Comparison of ENCODE assay signal across 8 cellular contexts in the genomic region with DNA sequence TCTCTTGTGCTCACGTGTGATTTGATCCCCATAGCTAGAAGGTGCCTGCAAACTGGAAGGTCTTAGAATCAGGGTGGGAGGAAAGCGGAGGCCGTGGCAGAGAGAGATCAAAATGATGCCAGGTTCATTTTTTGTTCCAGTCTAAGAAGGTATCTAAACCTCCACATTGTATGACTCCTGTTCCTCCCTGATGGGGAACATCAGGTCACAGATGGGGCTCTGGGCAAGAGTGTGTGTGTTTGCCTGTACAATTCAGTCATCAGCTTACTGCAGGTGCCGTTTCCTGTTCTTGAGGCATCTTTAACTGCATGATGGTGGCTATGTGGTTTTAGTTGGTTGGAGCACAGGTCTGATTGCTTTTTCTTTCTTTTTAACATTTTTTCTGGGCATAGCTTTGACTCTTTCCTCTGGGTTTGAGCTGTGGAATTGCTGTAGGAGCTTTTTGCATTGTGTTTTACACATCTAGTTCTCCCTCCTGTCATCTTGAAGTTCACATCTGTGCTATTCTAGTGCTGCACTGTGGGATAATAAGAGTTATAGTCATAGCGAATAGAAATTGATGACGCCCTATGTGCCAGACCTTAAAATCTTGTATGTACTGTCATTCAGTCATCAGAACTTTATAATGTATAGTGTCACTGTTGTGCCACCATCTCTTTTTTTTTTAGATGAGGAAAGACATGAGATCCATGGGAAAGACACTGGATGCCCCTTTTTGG. TPM values are rescaled to one million over a fixed set of nuclear protein-coding genes. Genes with fewer than 3 reads are reported as not detected.
A peak's percentile ranks its signal among the peaks of the same experiment; 100 is the strongest.
DNase-seq lines count a peak whose midpoint lies in the region; ATAC-seq and TF ChIP-seq lines count a peak whose summit lies in the region.

No MANE protein-coding gene starts in this region.

- no peak overlapping the region for H3K4me2 ChIP-seq in IMR-90 (ENCODE audit: low read depth, low read length)

- peak overlapping the region; percentile 56 for H3K4me3 Mint-ChIP-seq in CD4-positive, alpha-beta T cell

- no peak for TF ChIP-seq POLR2A in IMR-90 (IDR thresholded peaks at IDR 0.05; ENCODE audit: low read depth, low read length)
- no peak for TF ChIP-seq POLR2A in vagina (IDR thresholded peaks at IDR 0.05)

- H3K4ac ChIP-seq in IMR-90 (ENCODE audit: low read depth, low read length): no peak overlapping the region

- dilution Hi-C loops in IMR-90 (cut with HindIII; ENCODE audit: low sequenced_read_pairs, unreplicated experiment): no loop called here

- H2BK120ac ChIP-seq in IMR-90 (ENCODE audit: low read depth, low read length): no peak overlapping the region

- BruUV-seq in IMR-90 (replicated peaks; lab: Mats Ljungman, UMichigan): no TSS peak

- no peaks in the 10 kb centered on the region for H3K36me3 Mint-ChIP-seq in CD4-positive, alpha-beta T cell (ENCODE audit: low read depth)

- H3K9ac ChIP-seq in IMR-90 (ENCODE audit: low read depth, low read length): no peak overlapping the region

- H3K18ac ChIP-seq in IMR-90 (ENCODE audit: low read depth, low read length): no peak overlapping the region

- no peak overlapping the region for H3K4me3 ChIP-seq in IMR-90 (ENCODE audit: insufficient read depth, low read depth, low read length)
- H3K4me3 ChIP-seq in vagina: no peak overlapping the region
- H3K4me3 ChIP-seq in foreskin fibroblast (ENCODE audit: low read depth in 1 of 2, low read length in 2 of 2): no peak overlapping the region
- no peak overlapping the region for H3K4me3 ChIP-seq in H7 (ENCODE audit: insufficient read depth, low read depth, low read length)

- no peak overlapping the region for H2BK20ac ChIP-seq in IMR-90 (ENCODE audit: low read depth, low read length)

- peak overlapping the region; percentile 26 for H2AK9ac ChIP-seq in IMR-90 (replicated peaks; ENCODE audit: low read depth, low read length, poor library complexity)

- peaks cover 2% of the 10 kb centered on the region for H3K9me3 Mint-ChIP-seq in CD4-positive, alpha-beta T cell

- H4K8ac ChIP-seq in IMR-90 (ENCODE audit: low read depth in 2 of 2, low read length in 2 of 2): no peak overlapping the region

- CTCF ChIA-PET in CD4-positive, alpha-beta T cell (lab: Charles Lee): interaction anchor here (1.0 to 2.8 kb wide), 2 partner anchors 11 to 66 kb away, joined by 3 to 9 read pairs; no protein-coding TSS in a partner anchor
- CTCF ChIA-PET in IMR-90 (lab: Yijun Ruan, JAX): no interaction called here

- no peak overlapping the region for H3K56ac ChIP-seq in IMR-90 (ENCODE audit: extremely low read depth, insufficient read depth, low read length)

- no peak overlapping the region for H4K91ac ChIP-seq in IMR-90 (ENCODE audit: insufficient read depth, low read depth, low read length)

- H3K14ac ChIP-seq in IMR-90 (replicated peaks; ENCODE audit: low read depth, low read length): no peak overlapping the region

- no peaks in the 10 kb centered on the region for H4K20me1 ChIP-seq in IMR-90 (ENCODE audit: insufficient read depth, low read length)

- 0 out of 2 replicates have a peak, but pooled peaks cover 2% of the 10 kb centered on the region for H3K9me1 ChIP-seq in IMR-90 (ENCODE audit: insufficient read depth, low read length)

- H3K9me3 ChIP-seq in CD4-positive, alpha-beta T cell (ENCODE audit: control insufficient read depth, low read length): no peaks in the 10 kb centered on the region
- no peaks in the 10 kb centered on the region; the same call in 1 of the 2 replicates for H3K9me3 ChIP-seq in IMR-90 (ENCODE audit: control insufficient read depth, insufficient read depth, low read length)
- H3K9me3 ChIP-seq in vagina: no peaks in the 10 kb centered on the region

- H3K4me1 Mint-ChIP-seq in CD4-positive, alpha-beta T cell (ENCODE audit: low read depth): peaks cover 66% of the 10 kb centered on the region

- peak; percentile 84 for ATAC-seq in CD4-positive, alpha-beta T cell (ENCODE audit: poor library complexity)
- peak; percentile 86 for ATAC-seq in GM21423 (IDR thresholded peaks at IDR 0.05; ENCODE audit: unreplicated experiment)
- ATAC-seq in IMR-90 (ENCODE audit: low read depth): no peak

- peak overlapping the region; percentile 85 for H3K27ac Mint-ChIP-seq in CD4-positive, alpha-beta T cell

- H2BK15ac ChIP-seq in IMR-90 (ENCODE audit: low read depth, low read length): no peak overlapping the region

- peak in 9 of 10 experiments; percentile 10 to 42 (median 25) for DNase-seq in CD4-positive, alpha-beta T cell
- no peak for DNase-seq in IMR-90
- peak; percentile 27 for DNase-seq in activated gamma-delta T cell treated with anti-CD3 and anti-CD28 coated beads, Interleukin-2, amount 50 U/mL, for 16 hours (ENCODE audit: low read depth)
- no peak for DNase-seq in vagina (ENCODE audit: extremely low spot score in 2 of 2)
- DNase-seq in foreskin fibroblast: no peak
- DNase-seq in dedifferentiated amniotic fluid mesenchymal stem cell (ENCODE audit: extremely low spot score): no peak
- no peak for DNase-seq in H7

- H3K36me3 ChIP-seq in IMR-90 (ENCODE audit: control insufficient read depth, insufficient read depth, low read length): no peaks in the 10 kb centered on the region
- H3K36me3 ChIP-seq in vagina: no peaks in the 10 kb centered on the region
- H3K36me3 ChIP-seq in H7 (replicated peaks; ENCODE audit: control insufficient read depth, insufficient read depth, low read length): no peaks in the 10 kb centered on the region

- no peak overlapping the region for H2BK5ac ChIP-seq in IMR-90 (ENCODE audit: low read depth, low read length, poor library complexity, severe bottlenecking)

- H3K27ac ChIP-seq in CD4-positive, alpha-beta T cell (ENCODE audit: low read depth, low read length): peak overlapping the region; percentile 64
- H3K27ac ChIP-seq in IMR-90 (ENCODE audit: insufficient read depth, low read length): no peak overlapping the region
- no peak overlapping the region for H3K27ac ChIP-seq in vagina

- TF ChIP-seq CTCF in CD4-positive, alpha-beta T cell (IDR thresholded peaks at IDR 0.05): no peak
- TF ChIP-seq CTCF in IMR-90 (conservative IDR thresholded peaks at IDR 0.05; ENCODE audit: low read depth, low read length) (no peak), vagina (IDR thresholded peaks at IDR 0.05) (no peak), foreskin fibroblast (IDR thresholded peaks at IDR 0.05; ENCODE audit: low read depth, low read length) (no peak)

- H4K5ac ChIP-seq in IMR-90 (ENCODE audit: low read depth, low read length): no peak overlapping the region

- no peak overlapping the region for H3K23ac ChIP-seq in IMR-90 (ENCODE audit: low read depth, low read length)

- H3K4me1 ChIP-seq in IMR-90 (ENCODE audit: control insufficient read depth, insufficient read depth, low read length) (no peaks in the 10 kb centered on the region), vagina (peaks cover 7% of the 10 kb centered on the region)

- no peaks in the 10 kb centered on the region for H3K27me3 Mint-ChIP-seq in CD4-positive, alpha-beta T cell

- no peaks in the 10 kb centered on the region for H3K79me1 ChIP-seq in IMR-90 (ENCODE audit: low read depth in 1 of 2, low read length in 2 of 2)

- no peak overlapping the region for H2AK5ac ChIP-seq in IMR-90 (ENCODE audit: low read depth, low read length)

- no peaks in the 10 kb centered on the region for H3K27me3 ChIP-seq in CD4-positive, alpha-beta T cell (ENCODE audit: control insufficient read depth, insufficient read depth, low read length)
- H3K27me3 ChIP-seq in IMR-90 (ENCODE audit: control insufficient read depth, insufficient read depth, low read length) (peaks cover 30% of the 10 kb centered on the region), vagina (no peaks in the 10 kb centered on the region), H7 (ENCODE audit: control insufficient read depth, insufficient read depth, low read length) (no peaks in the 10 kb centered on the region)

- no peak for TF ChIP-seq RAD21 in IMR-90 (IDR thresholded peaks at IDR 0.05; ENCODE audit: low read length)

- no peak overlapping the region for H2AFZ ChIP-seq in IMR-90 (replicated peaks; ENCODE audit: low read length, poor library complexity)

- intact Hi-C loops in CD4-positive, alpha-beta T cell (cut with DNase I, micrococcal nuclease): loop anchor here in 1 of 2 experiments (2.0 kb wide), 1 partner anchor 30 kb away; a partner anchor contains a TSS
- intact Hi-C loops in IMR-90 (cut with micrococcal nuclease) (no loop called here), vagina (cut with DNase I) (no loop called here)

- POLR2A ChIA-PET in CD4-positive, alpha-beta T cell (lab: Charles Lee): interaction anchor here (0.7 to 5.7 kb wide), 9 partner anchors 17 to 633 kb away, joined by 3 to 109 read pairs (median 3); a partner anchor contains a TSS
- POLR2A ChIA-PET in IMR-90 (lab: Charles Lee; ENCODE audit: unreplicated experiment): no interaction called here

- 100% methylated on average over 1 of the region's 6 CpGs; no CpG with 5 or more reads in 1 of the 2 experiments for WGBS in IMR-90 (ENCODE audit: extremely low coverage in 2 of 2, insufficient read length in 1 of 2), 2 experiments

- in situ Hi-C loops in IMR-90 (cut with MboI; ENCODE audit: low sequenced_read_pairs): no loop called here

TF ChIP-seq in IMR-90, 13 proteins besides CTCF, POLR2A, EP300 and RAD21:
- TF ChIP-seq SMC3 (IDR thresholded peaks at IDR 0.05; ENCODE audit: low read depth, low read length) (no peak), NFE2L2 (IDR thresholded peaks at IDR 0.05; ENCODE audit: low read depth, low read length) (no peak), CHD1 (IDR thresholded peaks at IDR 0.05; ENCODE audit: low read depth, low read length) (no peak), MAZ (IDR thresholded peaks at IDR 0.05; ENCODE audit: borderline replicate concordance, low read depth, low read length) (no peak), RFX5 (IDR thresholded peaks at IDR 0.05; ENCODE audit: low read depth, low read length) (no peak)
- TF ChIP-seq, protein P1, sequence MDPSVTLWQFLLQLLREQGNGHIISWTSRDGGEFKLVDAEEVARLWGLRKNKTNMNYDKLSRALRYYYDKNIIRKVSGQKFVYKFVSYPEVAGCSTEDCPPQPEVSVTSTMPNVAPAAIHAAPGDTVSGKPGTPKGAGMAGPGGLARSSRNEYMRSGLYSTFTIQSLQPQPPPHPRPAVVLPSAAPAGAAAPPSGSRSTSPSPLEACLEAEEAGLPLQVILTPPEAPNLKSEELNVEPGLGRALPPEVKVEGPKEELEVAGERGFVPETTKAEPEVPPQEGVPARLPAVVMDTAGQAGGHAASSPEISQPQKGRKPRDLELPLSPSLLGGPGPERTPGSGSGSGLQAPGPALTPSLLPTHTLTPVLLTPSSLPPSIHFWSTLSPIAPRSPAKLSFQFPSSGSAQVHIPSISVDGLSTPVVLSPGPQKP (IDR thresholded peaks at IDR 0.05; ENCODE audit: borderline replicate concordance, low read depth, low read length): no peak

RNA-seq across cellular contexts. Expression of a gene that starts 30.8 kb away (rescaled TPM):
- total RNA-seq in CD4-positive, alpha-beta T cell: 10 to 100 TPM; 24.9 to 27.3 TPM
- 0.54 and 0.56 TPM in 2 replicates for total RNA-seq in IMR-90 (2012; rRNA removed)
- polyA plus RNA-seq in IMR-90 (2012; rRNA removed): 0.27 and 0.56 TPM in 2 replicates
- polyA plus RNA-seq in IMR-90 (2012; cell fraction: cytosol; rRNA removed): 0.06 and 0.13 TPM in 2 replicates
- 0.40 and 2.1 TPM in 2 replicates for polyA plus RNA-seq in IMR-90 (2012; cell fraction: nucleus; rRNA removed; ENCODE audit: low replicate concordance)
- 42.5 TPM for total RNA-seq in vagina
- 5.9 and 10.6 TPM in 2 replicates for total RNA-seq in H7 (2014; rRNA removed; shearing (Covaris generic))

Comparison
In these comparisons a context has a peak if more than half of its experiments do, and no peak if none do; other contexts are left out.
1. DNase-seq: peak in CD4-positive, alpha-beta T cell (9 of 10) and activated gamma-delta T cell treated with anti-CD3 and anti-CD28 coated beads, Interleukin-2, amount 50 U/mL, for 16 hours (single experiment); none in IMR-90 (single experiment), vagina (0 of 2), foreskin fibroblast (0 of 2), dedifferentiated amniotic fluid mesenchymal stem cell (single experiment) and H7 (single experiment).